Comparison of ENCODE assay signal across 1 cellular context in genomic region chr20:33301192-33301930, GRCh38.
TF ChIP-seq lines count a peak whose summit lies in the region.

No MANE protein-coding gene starts in this region.

TF ChIP-seq in GM23338, 12 proteins besides CTCF, POLR2A, EP300 and RAD21 (continued from another document):
- TF ChIP-seq REST (IDR thresholded peaks at IDR 0.05; ENCODE audit: unreplicated experiment) (no peak), JUNB (IDR thresholded peaks at IDR 0.05; ENCODE audit: unreplicated experiment) (no peak), ZNF462 (CRISPR knock-in tag; IDR thresholded peaks at IDR 0.05) (no peak)
